1 cellular context compared by ENCODE assay signal in genomic region chr10:12431453-12432101, GRCh38.
TF ChIP-seq lines count a peak whose summit lies in the region.

No MANE protein-coding gene starts in this region.

TF ChIP-seq in GM23338, 12 proteins besides CTCF, POLR2A, EP300 and RAD21:
- TF ChIP-seq ZNF462 (CRISPR knock-in tag; IDR thresholded peaks at IDR 0.05) (no peak), STAT1 (IDR thresholded peaks at IDR 0.05; ENCODE audit: unreplicated experiment) (no peak), POLR2AphosphoS5 (IDR thresholded peaks at IDR 0.05; ENCODE audit: low read depth) (no peak), CREB1 (CRISPR knock-in tag; IDR thresholded peaks at IDR 0.05; ENCODE audit: low read depth) (no peak), ETS1 (IDR thresholded peaks at IDR 0.05) (no peak), ZNF114 (CRISPR knock-in tag; IDR thresholded peaks at IDR 0.05) (no peak), EZH2phosphoT487 (IDR thresholded peaks at IDR 0.05; ENCODE audit: unreplicated experiment) (no peak)
